17 cellular contexts compared by ENCODE assay signal in genomic region chr5:179918742-179919486, GRCh38.
"Had no signal": no experiment of that assay in that cellular context is flagged by ENCODE, and none has a peak within 500 bp of the region (broad histone marks: within the 10 kb centered on the region; RNA-seq: fewer than 3 reads in every experiment).

No MANE protein-coding gene starts in this region.

- H3K27ac ChIP-seq: cardiac muscle cell, colonic mucosa, gastrocnemius medialis, heart right ventricle, pancreas, psoas muscle, sigmoid colon, skin epidermis, tibial nerve had no signal

- H3K4me3 Mint-ChIP-seq: naive thymus-derived CD4-positive, alpha-beta T cell; nephron progenitor cell had no signal

- H3K36me3 Mint-ChIP-seq: naive thymus-derived CD4-positive, alpha-beta T cell had no signal

- DNase-seq: cerebellar nuclear complex; colonic mucosa; effector CD8-positive, alpha-beta T cell; gastrocnemius medialis; heart right ventricle; hypothalamus; kidney glomerular epithelial cell; mammary epithelial cell; naive thymus-derived CD4-positive, alpha-beta T cell; nephron progenitor cell; pancreas; psoas muscle; sigmoid colon; stimulated activated naive CD4-positive, alpha-beta T cell treated with Interleukin-2 at 50 U/mL for 16 hours had no signal

- H3K4me3 ChIP-seq: cardiac muscle cell, colonic mucosa, gastrocnemius medialis, heart right ventricle, pancreas, psoas muscle, sigmoid colon, skin epidermis, tibial nerve had no signal

- H3K27ac Mint-ChIP-seq: naive thymus-derived CD4-positive, alpha-beta T cell; nephron progenitor cell had no signal

- ATAC-seq: gastrocnemius medialis; heart right ventricle; naive thymus-derived CD4-positive, alpha-beta T cell; pancreas; psoas muscle had no signal

- H3K9me3 Mint-ChIP-seq: naive thymus-derived CD4-positive, alpha-beta T cell; nephron progenitor cell had no signal

- H3K36me3 ChIP-seq: cardiac muscle cell, colonic mucosa, gastrocnemius medialis, heart right ventricle, pancreas, sigmoid colon had no signal

- H3K9me3 ChIP-seq: colonic mucosa, gastrocnemius medialis, heart right ventricle, pancreas, psoas muscle, sigmoid colon, tibial nerve had no signal

- H3K4me1 ChIP-seq: pancreas, sigmoid colon had no signal

- H3K27me3 ChIP-seq: cardiac muscle cell, colonic mucosa, gastrocnemius medialis, heart right ventricle, pancreas, tibial nerve had no signal
